In the genomic region with DNA sequence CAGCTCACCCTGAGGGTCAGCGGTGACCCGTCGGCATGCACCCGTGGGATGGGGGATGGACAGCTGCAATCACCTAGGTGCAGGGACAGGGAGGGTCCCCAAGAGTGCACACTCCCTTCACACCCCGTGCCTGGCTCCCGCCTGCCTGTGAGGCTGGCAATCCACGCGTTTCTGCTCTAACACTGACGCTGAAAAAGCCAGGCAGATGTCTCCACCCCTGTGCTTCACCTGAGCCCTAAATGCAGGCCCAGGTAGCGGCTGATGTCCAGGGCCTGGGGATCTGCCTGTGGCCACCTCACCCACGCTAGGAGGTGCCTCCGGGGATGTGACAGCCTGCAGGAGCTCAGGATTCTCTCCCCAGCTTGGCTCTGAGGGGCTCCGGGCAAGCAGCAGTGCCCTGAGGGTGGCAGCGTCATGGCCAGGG, we compare ENCODE assay signal across 19 cellular contexts.
"Had no signal": no experiment of that assay in that cellular context is flagged by ENCODE, and none has a peak within 500 bp of the region (broad histone marks: within the 10 kb centered on the region; RNA-seq: fewer than 3 reads in every experiment).

No MANE protein-coding gene starts in this region.

- H3K27me3 ChIP-seq: transverse colon, vagina had no signal

- H3K27ac ChIP-seq: dorsolateral prefrontal cortex, heart right ventricle, left lung, thoracic aorta, transverse colon, vagina had no signal

- H3K4me2 ChIP-seq: smooth muscle cell had no signal

- ATAC-seq: esophagus mucosa; heart right ventricle; left lung; stimulated activated effector memory CD8-positive, alpha-beta T cell treated with anti-CD3 and anti-CD28 coated beads, Interleukin-12 subunit alpha, Interleukin-12 subunit beta, amount 100 ng/mL, for 72 hours had no signal

- H3K9me3 ChIP-seq: left lung, thoracic aorta, transverse colon, vagina had no signal

- H3K4me3 ChIP-seq: dorsolateral prefrontal cortex, heart right ventricle, left lung, lung, smooth muscle cell, thoracic aorta, transverse colon, vagina had no signal

- DNase-seq: central memory CD4-positive, alpha-beta T cell; cortex of kidney; dorsolateral prefrontal cortex; effector memory CD4-positive, alpha-beta T cell; heart right ventricle; hypothalamus; islet precursor cell; left lung; mesendoderm; naive B cell; stimulated activated CD4-positive, alpha-beta T cell treated with anti-CD3 and anti-CD28 coated beads, Interleukin-4, amount 100 ng/mL, for 1 hour; stimulated activated CD8-positive, alpha-beta memory T cell treated with anti-CD3 and anti-CD28 coated beads, Interleukin-4, amount 100 ng/mL, for 48 hours; transverse colon had no signal

- H3K36me3 ChIP-seq: heart right ventricle, left lung, thoracic aorta, transverse colon, vagina had no signal

- H3K4me1 ChIP-seq: heart right ventricle, left lung, transverse colon, vagina had no signal
